Comparison of ENCODE assay signal across 28 cellular contexts in the genomic region with DNA sequence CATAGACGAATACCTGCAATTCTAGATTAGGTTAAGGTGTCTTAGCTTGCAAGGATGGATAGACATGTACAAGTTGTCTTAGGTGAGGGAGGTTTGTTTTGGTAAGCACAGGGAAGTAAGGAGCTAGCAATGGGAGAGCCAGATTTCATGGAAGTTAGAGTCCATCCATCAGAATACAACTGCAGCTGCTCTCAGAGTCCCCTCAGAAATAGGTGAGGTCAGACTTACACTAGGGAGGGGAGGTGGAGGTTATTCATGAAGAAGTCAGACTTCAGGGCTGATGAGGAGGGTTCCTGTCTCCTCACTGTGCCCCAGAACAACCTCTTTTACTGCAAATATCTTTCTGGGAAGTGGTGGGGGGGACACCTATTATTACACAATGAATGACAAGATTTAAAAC.
"Had no signal": no experiment of that assay in that cellular context is flagged by ENCODE, and none has a peak within 500 bp of the region (broad histone marks: within the 10 kb centered on the region; RNA-seq: fewer than 3 reads in every experiment).

No MANE protein-coding gene starts in this region.

- H3K27ac ChIP-seq: adrenal gland, SJSA1 had no signal

- H3K36me3 ChIP-seq: adrenal gland, SJSA1 had no signal

- DNase-seq: activated B cell treated with CpG ODN at 0.5 μM for 24 hours; activated CD4-positive, alpha-beta memory T cell treated with anti-CD3 and anti-CD28 coated beads for 36 hours; activated CD4-positive, alpha-beta T cell treated with anti-CD3 and anti-CD28 coated beads for 4 hours; activated CD4-positive, alpha-beta T cell treated with anti-CD3 and anti-CD28 coated beads, Interleukin-2, amount 50 U/mL, for 1 hour; activated CD4-positive, CD25-positive, alpha-beta regulatory T cell treated with anti-CD3 and anti-CD28 coated beads, Interleukin-2, amount 50 U/mL, for 72 hours; activated CD8-positive, alpha-beta memory T cell treated with anti-CD3 and anti-CD28 coated beads, Interleukin-2, amount 50 U/mL, for 4 hours; activated gamma-delta T cell treated with Interleukin-2 at 50 U/mL for 16 hours; activated naive CD4-positive, alpha-beta T cell treated with anti-CD3 and anti-CD28 coated beads for 36 hours; activated T-cell treated with anti-CD3 and anti-CD28 coated beads for 4 hours; activated T-cell treated with anti-CD3 and anti-CD28 coated beads, Interleukin-2, amount 50 U/mL, for 4 hours; adrenal gland; caudate nucleus; cerebellar nuclear complex; MM.1S; MV-4-11; NCI-H1092; NCI-H1436 treated with DMSO at 0.1 percent for 48 hours; NCI-H1694 treated with DMSO at 0.1 percent for 48 hours; NCI-H2029; NCI-H345; NCI-H524 treated with DMSO at 0.1 percent for 48 hours; SHP77; SK-N-SH had no signal

- H3K4me2 ChIP-seq: SK-N-SH had no signal

- H3K27me3 ChIP-seq: adrenal gland had no signal

- H3K9me3 ChIP-seq: adrenal gland, SJSA1, SK-N-SH had no signal

- H3K4me1 ChIP-seq: adrenal gland, SJSA1 had no signal

- FAIRE-seq: bronchial epithelial cell, TTC549 had no signal

- ATAC-seq: activated naive CD4-positive, alpha-beta T cell treated with anti-CD3 and anti-CD28 coated beads, Interleukin-2, amount 50 U/mL, for 72 hours; activated T-cell treated with anti-CD3 and anti-CD28 coated beads, Interleukin-2, amount 50 U/mL, for 4 hours; Panc1 had no signal

- H3K4me3 ChIP-seq: adrenal gland, SJSA1 had no signal

- H3K9ac ChIP-seq: SK-N-SH had no signal
